Comparison of ENCODE assay signal across 10 cellular contexts in genomic region chr12:1933342-1933992, GRCh38. TPM values are rescaled to one million over a fixed set of nuclear protein-coding genes. Genes with fewer than 3 reads are reported as not detected.
A peak's percentile ranks its signal among the peaks of the same experiment; 100 is the strongest.
DNase-seq lines count a peak whose midpoint lies in the region; ATAC-seq, FAIRE-seq and TF ChIP-seq lines count a peak whose summit lies in the region.
"Had no signal": no experiment of that assay in that cellular context is flagged by ENCODE, and none has a peak within 500 bp of the region (broad histone marks: within the 10 kb centered on the region; RNA-seq: fewer than 3 reads in every experiment).

No MANE protein-coding gene starts in this region.

- TF ChIP-seq POLR2A in HepG2 (IDR thresholded peaks at IDR 0.05; ENCODE audit: insufficient read depth in 1 of 2, low read depth in 2 of 2, low read length in 2 of 2) = no peak
- no peak for TF ChIP-seq POLR2A in testis (IDR thresholded peaks at IDR 0.05)

- FAIRE-seq in HepG2 (lab: Jason Lieb, UNC) = no peak

- no peak overlapping the region for H2AFZ ChIP-seq in HepG2 (ENCODE audit: low read length)

- TF ChIP-seq CTCF in HepG2 (CRISPR knock-in tag; IDR thresholded peaks at IDR 0.05) = peak; percentile 47
- no peak for TF ChIP-seq CTCF in testis (IDR thresholded peaks at IDR 0.05)

- no peak for TF ChIP-seq EP300 in HepG2 (IDR thresholded peaks at IDR 0.05; ENCODE audit: low read depth in 2 of 2, low read length in 2 of 2)
- no peak for TF ChIP-seq EP300 in HepG2 (CRISPR knock-in tag; IDR thresholded peaks at IDR 0.05; ENCODE audit: borderline replicate concordance)

- peaks cover 1 to 7% of the 10 kb centered on the region in 2 experiments; a peak in 3 of 5 replicates for H3K36me3 ChIP-seq in HepG2 (replicated peaks in 1 of 2; ENCODE audit: control insufficient read depth in 1 of 2, insufficient read depth in 2 of 2, low read length in 2 of 2)
- no peaks in the 10 kb centered on the region for H3K36me3 ChIP-seq in testis (ENCODE audit: low read depth, missing control alignments)

- in situ Hi-C loops in HepG2 (cut with HindIII; ENCODE audit: extremely low pct_ligation_motif_present, low pct_unique_long_range_greater_than_20kb) = no loop called here

- 0 out of 2 replicates have a peak overlapping the region, but pooled peaks have one; percentile 13 for H3K4me2 ChIP-seq in HepG2 (ENCODE audit: low read depth, low read length)
- H3K4me2 ChIP-seq: KMS-11 had no signal

- H3K4me3 ChIP-seq in HepG2 (replicated peaks in 1 of 3; ENCODE audit: insufficient read depth in 1 of 3, low read depth in 2 of 3, low read length in 3 of 3) (no peak overlapping the region), testis (no peak overlapping the region)
- H3K4me3 ChIP-seq: vagina had no signal

- H3K9me3 ChIP-seq in HepG2 (ENCODE audit: low read length) (no peaks in the 10 kb centered on the region), testis (no peaks in the 10 kb centered on the region)
- H3K9me3 ChIP-seq: vagina had no signal

- 56% methylated on average over 15 of the region's 16 CpGs for WGBS in HepG2 (ENCODE audit: low lambda C conversion rate)
- WGBS in testis, 2 donors = 48 to 55% methylated on average over 12 to 16 of the region's 16 CpGs

- H3K4me1 ChIP-seq in HepG2 (ENCODE audit: insufficient read depth, low read length) (no peaks in the 10 kb centered on the region; the same call in 1 of the 2 replicates), testis (peaks cover 16% of the 10 kb centered on the region)

- no peaks in the 10 kb centered on the region for H3K79me2 ChIP-seq in HepG2 (ENCODE audit: insufficient read depth, low read length)

- H3K27me3 ChIP-seq in HepG2 (ENCODE audit: control insufficient read depth in 1 of 2, insufficient read depth in 2 of 2, low read length in 2 of 2) (peaks cover 0 to 16% of the 10 kb centered on the region in 2 experiments; a peak in 2 of 5 replicates), testis (no peaks in the 10 kb centered on the region)
- H3K27me3 ChIP-seq: vagina had no signal

- DNase-seq in cardiac septum (ENCODE audit: low spot score) = peak; percentile 70
- DNase-seq in left cardiac atrium = no peak
- DNase-seq in NCI-H82 (lab: John Stamatoyannopoulos, UW) = peak; percentile 81
- DNase-seq in HepG2 (ENCODE audit: low spot score) = no peak
- no peak for DNase-seq in testis

- TF ChIP-seq RAD21 in HepG2 (CRISPR knock-in tag; IDR thresholded peaks at IDR 0.05) = peak; percentile 26; the same call in 1 of the 2 replicates

- no peak for ATAC-seq in left cardiac atrium
- ATAC-seq in HepG2 = peak; percentile 66
- ATAC-seq in HG03439 (IDR thresholded peaks at IDR 0.05; ENCODE audit: unreplicated experiment) = no peak
- no peak for ATAC-seq in HG03280 (IDR thresholded peaks at IDR 0.05; ENCODE audit: unreplicated experiment)
- ATAC-seq in GM21737 (IDR thresholded peaks at IDR 0.05; ENCODE audit: unreplicated experiment) = no peak

- H4K20me1 ChIP-seq in HepG2 (ENCODE audit: insufficient read depth, low read length) = no peaks in the 10 kb centered on the region

- no peak overlapping the region for H3K9ac ChIP-seq in HepG2 (ENCODE audit: insufficient read depth, low read depth, low read length)
- H3K9ac ChIP-seq: KMS-11 had no signal

- intact Hi-C loops in cardiac septum (cut with DNase I) (no loop called here), left cardiac atrium (cut with DNase I) (no loop called here), HepG2 (cut with micrococcal nuclease; ENCODE audit: unreplicated experiment) (no loop called here), testis (cut with DNase I; ENCODE audit: low total_unique reads) (loop anchor here (10.0 kb wide), 1 partner anchor 299 kb away; no protein-coding TSS in a partner anchor)

- POLR2A ChIA-PET in HepG2 (lab: Yijun Ruan, JAX) = no interaction called here

- BruUV-seq in HepG2 (replicated peaks; lab: Mats Ljungman, UMichigan) = no TSS peak

- CTCF ChIA-PET in HepG2 (lab: Yijun Ruan, JAX; ENCODE audit: low intra/inter-chr PET ratio, low total read pairs) = no interaction called here

- no peak overlapping the region for H3K27ac ChIP-seq in HepG2 (ENCODE audit: extremely low read length, insufficient read depth, low read length)
- no peak overlapping the region for H3K27ac ChIP-seq in testis
- H3K27ac ChIP-seq: KMS-11, vagina had no signal

TF ChIP-seq in HepG2, 621 proteins besides CTCF, POLR2A, EP300 and RAD21 (continues in another document):
- TF ChIP-seq NFYC (CRISPR knock-in tag; IDR thresholded peaks at IDR 0.05) = no peak
- TF ChIP-seq ARNT2 (CRISPR knock-in tag; IDR thresholded peaks at IDR 0.05; ENCODE audit: low read depth) = 0 out of 2 replicates have a peak, but pooled peaks have one; percentile 29
- no peak for TF ChIP-seq ZC3H4 (CRISPR knock-in tag; IDR thresholded peaks at IDR 0.05; ENCODE audit: borderline replicate concordance)
- TF ChIP-seq MYC (CRISPR knock-in tag; IDR thresholded peaks at IDR 0.05; ENCODE audit: borderline replicate concordance) = peak; percentile 78; the same call in 1 of the 2 replicates
- no peak for TF ChIP-seq ZNF234 (CRISPR knock-in tag; conservative IDR thresholded peaks at IDR 0.05)
- peak; percentile 32; the same call in 1 of the 2 replicates for TF ChIP-seq ZFP91 (CRISPR knock-in tag; IDR thresholded peaks at IDR 0.05; ENCODE audit: borderline replicate concordance)
- TF ChIP-seq MLX (CRISPR knock-in tag; IDR thresholded peaks at IDR 0.05) = 0 out of 2 replicates have a peak, but pooled peaks have one; percentile 33
- peak; percentile 65 for TF ChIP-seq MAX (IDR thresholded peaks at IDR 0.05)
- TF ChIP-seq STAG1 (CRISPR knock-in tag; IDR thresholded peaks at IDR 0.05) = peak; percentile 44
- no peak for TF ChIP-seq ZNF224 (CRISPR knock-in tag; IDR thresholded peaks at IDR 0.05)
- TF ChIP-seq ZNF10 (CRISPR knock-in tag; IDR thresholded peaks at IDR 0.05; ENCODE audit: borderline replicate concordance, low read depth) = no peak
- TF ChIP-seq CHCHD3 (CRISPR knock-in tag; IDR thresholded peaks at IDR 0.05) = 0 out of 2 replicates have a peak, but pooled peaks have one; percentile 48
- 0 out of 2 replicates have a peak, but pooled peaks have one; percentile 33 for TF ChIP-seq ATF7-NPFF (CRISPR knock-in tag; IDR thresholded peaks at IDR 0.05; ENCODE audit: low read depth)

RNA-seq across cellular contexts. Expression of gene CACNA2D4, which starts 15.0 kb away (rescaled TPM):
- total RNA-seq in cardiac septum (0.89 TPM), left cardiac atrium (1 to 10 TPM; 1.7 to 2.6 TPM), HepG2 (2016; rRNA removed; fragmentation: Illumina TruSeq; extraction: Trizol) (7.2 and 14.2 TPM in 2 replicates), testis (10 to 100 TPM; 15.8 to 18.3 TPM)
- 8.0 and 8.7 TPM in 2 replicates for total RNA-seq in HepG2 (2016; cell fraction: cytosol; rRNA removed; fragmentation: Illumina TruSeq; extraction: Trizol; ENCODE audit: low read depth)
- total RNA-seq in HepG2 (2016; cell fraction: insoluble cytoplasmic fraction; rRNA removed; fragmentation: Illumina TruSeq; extraction: Trizol) = 8.0 and 14.5 TPM in 2 replicates
- total RNA-seq in HepG2 (2016; cell fraction: membrane; rRNA removed; fragmentation: Illumina TruSeq; extraction: Trizol) = 14.1 and 16.1 TPM in 2 replicates
- total RNA-seq in HepG2 (2016; cell fraction: nucleus; rRNA removed; fragmentation: Illumina TruSeq; extraction: Trizol) = 15.5 and 18.8 TPM in 2 replicates
- polyA plus RNA-seq in HepG2 (2011; rRNA removed) (136 and 160 TPM in 2 replicates), testis (ENCODE audit: insufficient read depth, low read depth, low replicate concordance) (10.8 TPM)
- 115 and 149 TPM in 2 replicates for polyA plus RNA-seq in HepG2 (2011; cell fraction: cytosol; rRNA removed)
- polyA plus RNA-seq in HepG2 (2011; cell fraction: nucleus; rRNA removed) = 402 and 439 TPM in 2 replicates
- polyA plus RNA-seq in HepG2 (2012) = 73.6 and 103 TPM in 2 replicates
- 7.6 and 9.3 TPM in 2 replicates for polyA plus RNA-seq in HepG2 (2016; cell fraction: cytosol; fragmentation: Illumina TruSeq; extraction: Trizol; ENCODE audit: low read depth)
- 10.4 and 11.5 TPM in 2 replicates for polyA plus RNA-seq in HepG2 (2016; cell fraction: insoluble cytoplasmic fraction; fragmentation: Illumina TruSeq; extraction: Trizol; ENCODE audit: low read depth)
- polyA plus RNA-seq in HepG2 (2016; cell fraction: membrane; fragmentation: Illumina TruSeq; extraction: Trizol; ENCODE audit: low read depth) = 13.7 and 16.7 TPM in 2 replicates
- 27.6 and 41.2 TPM in 2 replicates for polyA plus RNA-seq in HepG2 (2016; cell fraction: nucleus; fragmentation: Illumina TruSeq; extraction: Trizol; ENCODE audit: insufficient read depth, low read depth)
- polyA minus RNA-seq in HepG2 (2011; rRNA and poly(A)+ RNA removed; ENCODE audit: low replicate concordance) = 202 TPM in 1 of 2 replicates, not detected in the other
- polyA minus RNA-seq in HepG2 (2011; cell fraction: cytosol; rRNA and poly(A)+ RNA removed) = 42.4 and 44.5 TPM in 2 replicates
- polyA minus RNA-seq in HepG2 (2011; cell fraction: nucleus; rRNA and poly(A)+ RNA removed) = 135 and 155 TPM in 2 replicates

Comparison
In these comparisons a context has a peak if more than half of its experiments do, and no peak if none do; other contexts are left out.
1. DNase-seq: peak in cardiac septum (single experiment) and NCI-H82 (single experiment); none in left cardiac atrium (single experiment), HepG2 (single experiment) and testis (single experiment).